ENCODE assay signal across 1 cellular context in genomic region chr11:71222318-71223080, GRCh38.
TF ChIP-seq lines count a peak whose summit lies in the region.

No MANE protein-coding gene starts in this region.

TF ChIP-seq in SK-N-SH, 30 proteins besides CTCF, POLR2A, EP300 and RAD21 (continued from another document):
- TF ChIP-seq USF2 (IDR thresholded peaks at IDR 0.05; ENCODE audit: borderline replicate concordance, low read depth, low read length) (no peak), YY1 (IDR thresholded peaks at IDR 0.05; ENCODE audit: low read depth) (no peak), TAF1 (IDR thresholded peaks at IDR 0.05; ENCODE audit: borderline replicate concordance, low read depth, low read length) (no peak), NFIC (IDR thresholded peaks at IDR 0.05; ENCODE audit: borderline replicate concordance) (no peak), EZH2phosphoT487 (IDR thresholded peaks at IDR 0.05; ENCODE audit: borderline replicate concordance, low read depth) (no peak), MAX (IDR thresholded peaks at IDR 0.05; ENCODE audit: low read depth) (no peak), MXI1 (IDR thresholded peaks at IDR 0.05; ENCODE audit: low read depth, low read length) (no peak)
